Comparison of ENCODE assay signal across 1 cellular context in genomic region chr1:109807822-109808680, GRCh38.
A peak's percentile ranks its signal among the peaks of the same experiment; 100 is the strongest.
TF ChIP-seq lines count a peak whose summit lies in the region.

No MANE protein-coding gene starts in this region.

TF ChIP-seq in K562, 482 proteins besides CTCF, POLR2A, EP300 and RAD21:
- TF ChIP-seq KDM1A (IDR thresholded peaks at IDR 0.05): peak; percentile 65; a peak in 3 of 4 replicates
- TF ChIP-seq GATA2 (CRISPR knock-in tag; IDR thresholded peaks at IDR 0.05): 0 out of 2 replicates have a peak, but pooled peaks have one; percentile 28
- peak; percentile 47 for TF ChIP-seq CBFA2T3 (IDR thresholded peaks at IDR 0.05)
- no peak for TF ChIP-seq ZNF830 (CRISPR knock-in tag; IDR thresholded peaks at IDR 0.05)
- TF ChIP-seq CBFA2T2 (conservative IDR thresholded peaks at IDR 0.05): peak; percentile 5; the same call in 1 of the 2 replicates
- TF ChIP-seq KAT7 (CRISPR knock-in tag; IDR thresholded peaks at IDR 0.05; ENCODE audit: borderline replicate concordance): no peak
- 0 out of 2 replicates have a peak, but pooled peaks have one; percentile 13 for TF ChIP-seq TFAP4 (CRISPR knock-in tag; IDR thresholded peaks at IDR 0.05; ENCODE audit: borderline replicate concordance)
- TF ChIP-seq ZBTB33 (CRISPR knock-in tag; IDR thresholded peaks at IDR 0.05): 0 out of 2 replicates have a peak, but pooled peaks have one; percentile 31
